In the genomic region with DNA sequence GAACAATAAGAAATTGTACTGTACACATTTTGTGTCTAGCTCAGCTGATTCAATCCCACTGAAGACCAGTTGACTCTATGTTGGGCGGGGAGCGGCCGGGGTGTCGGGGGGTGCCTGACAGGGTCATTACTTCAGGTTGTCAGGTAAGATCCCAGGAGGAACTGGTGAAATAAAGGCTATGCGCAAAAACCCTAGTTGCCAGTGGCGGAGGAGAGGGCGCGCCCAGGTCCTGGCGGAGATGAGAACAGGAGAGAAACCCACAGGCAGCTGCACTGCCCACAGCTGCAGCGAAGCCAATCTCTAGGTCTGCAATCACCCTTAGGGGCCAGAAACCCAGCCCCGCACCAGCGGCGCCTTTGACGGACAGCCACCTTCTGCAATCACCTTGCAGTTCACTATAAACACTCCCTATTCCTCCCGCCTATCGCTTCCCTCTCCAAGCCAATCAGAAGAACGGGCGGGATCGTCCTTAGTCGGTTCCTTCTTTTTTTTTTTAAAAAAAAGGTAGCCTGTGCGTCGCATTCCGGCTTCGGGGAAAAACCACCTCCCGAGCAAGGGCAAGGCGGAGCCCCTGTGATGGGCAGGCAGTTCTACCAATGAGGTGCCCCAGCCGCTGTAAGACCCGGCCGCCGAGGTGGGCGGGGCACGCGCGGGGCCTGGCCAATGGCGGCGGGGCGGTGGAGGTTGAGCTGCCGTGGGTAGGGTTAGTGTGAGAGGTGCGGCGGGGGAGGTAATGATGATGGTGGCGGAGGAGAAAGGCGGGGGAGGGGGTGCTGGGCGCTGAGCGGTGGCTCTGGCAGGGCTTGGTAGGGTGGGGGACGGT, we compare ENCODE assay signal across 1 cellular context.
TF ChIP-seq lines count a peak whose summit lies in the region.

A gene (plus strand): TSS at position 707 of the 823 bp plus-strand sequence. CDS start 1,479 bp downstream, outside the sequence.

TF ChIP-seq in HepG2, 621 proteins besides CTCF, POLR2A, EP300 and RAD21 (continued from another document and continues in another):
- no peak for TF ChIP-seq KDM4B (CRISPR knock-in tag; IDR thresholded peaks at IDR 0.05)
- TF ChIP-seq ESRRA (CRISPR knock-in tag; IDR thresholded peaks at IDR 0.05; ENCODE audit: low read depth), result no peak
- no peak for TF ChIP-seq ZNF296 (CRISPR knock-in tag; conservative IDR thresholded peaks at IDR 0.05)
- TF ChIP-seq, protein P1, sequence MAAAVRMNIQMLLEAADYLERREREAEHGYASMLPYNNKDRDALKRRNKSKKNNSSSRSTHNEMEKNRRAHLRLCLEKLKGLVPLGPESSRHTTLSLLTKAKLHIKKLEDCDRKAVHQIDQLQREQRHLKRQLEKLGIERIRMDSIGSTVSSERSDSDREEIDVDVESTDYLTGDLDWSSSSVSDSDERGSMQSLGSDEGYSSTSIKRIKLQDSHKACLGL (CRISPR knock-in tag; IDR thresholded peaks at IDR 0.05), result peak; percentile 44; the same call in 1 of the 2 replicates
- TF ChIP-seq WIZ (CRISPR knock-in tag; IDR thresholded peaks at IDR 0.05), result no peak
- TF ChIP-seq, protein P2, sequence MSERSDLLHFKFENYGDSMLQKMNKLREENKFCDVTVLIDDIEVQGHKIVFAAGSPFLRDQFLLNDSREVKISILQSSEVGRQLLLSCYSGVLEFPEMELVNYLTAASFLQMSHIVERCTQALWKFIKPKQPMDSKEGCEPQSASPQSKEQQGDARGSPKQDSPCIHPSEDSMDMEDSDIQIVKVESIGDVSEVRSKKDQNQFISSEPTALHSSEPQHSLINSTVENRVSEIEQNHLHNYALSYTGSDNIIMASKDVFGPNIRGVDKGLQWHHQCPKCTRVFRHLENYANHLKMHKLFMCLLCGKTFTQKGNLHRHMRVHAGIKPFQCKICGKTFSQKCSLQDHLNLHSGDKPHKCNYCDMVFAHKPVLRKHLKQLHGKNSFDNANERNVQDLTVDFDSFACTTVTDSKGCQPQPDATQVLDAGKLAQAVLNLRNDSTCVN (CRISPR knock-in tag; IDR thresholded peaks at IDR 0.05; ENCODE audit: borderline replicate concordance), result 0 out of 2 replicates have a peak, but pooled peaks have one; percentile 31
- TF ChIP-seq NFKBIZ (CRISPR knock-in tag; IDR thresholded peaks at IDR 0.05), result peak; percentile 18; the same call in 1 of the 2 replicates
- no peak for TF ChIP-seq ZNF101 (CRISPR knock-in tag; IDR thresholded peaks at IDR 0.05; ENCODE audit: borderline replicate concordance, low read depth)
- TF ChIP-seq, protein P3, sequence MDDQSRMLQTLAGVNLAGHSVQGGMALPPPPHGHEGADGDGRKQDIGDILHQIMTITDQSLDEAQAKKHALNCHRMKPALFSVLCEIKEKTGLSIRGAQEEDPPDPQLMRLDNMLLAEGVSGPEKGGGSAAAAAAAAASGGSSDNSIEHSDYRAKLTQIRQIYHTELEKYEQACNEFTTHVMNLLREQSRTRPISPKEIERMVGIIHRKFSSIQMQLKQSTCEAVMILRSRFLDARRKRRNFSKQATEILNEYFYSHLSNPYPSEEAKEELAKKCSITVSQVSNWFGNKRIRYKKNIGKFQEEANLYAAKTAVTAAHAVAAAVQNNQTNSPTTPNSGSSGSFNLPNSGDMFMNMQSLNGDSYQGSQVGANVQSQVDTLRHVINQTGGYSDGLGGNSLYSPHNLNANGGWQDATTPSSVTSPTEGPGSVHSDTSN (CRISPR knock-in tag; IDR thresholded peaks at IDR 0.05; ENCODE audit: borderline replicate concordance), result peak; percentile 91; the same call in 1 of the 2 replicates
- TF ChIP-seq, protein P4, sequence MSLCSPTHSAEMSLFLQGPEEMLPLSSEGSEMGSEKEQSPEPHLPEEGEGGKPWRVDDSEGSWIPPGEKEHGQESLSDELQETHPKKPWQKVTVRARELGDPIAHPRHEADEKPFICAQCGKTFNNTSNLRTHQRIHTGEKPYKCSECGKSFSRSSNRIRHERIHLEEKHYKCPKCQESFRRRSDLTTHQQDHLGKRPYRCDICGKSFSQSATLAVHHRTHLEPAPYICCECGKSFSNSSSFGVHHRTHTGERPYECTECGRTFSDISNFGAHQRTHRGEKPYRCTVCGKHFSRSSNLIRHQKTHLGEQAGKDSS (CRISPR knock-in tag; IDR thresholded peaks at IDR 0.05; ENCODE audit: borderline replicate concordance, low read depth), result no peak
- TF ChIP-seq, protein P5, sequence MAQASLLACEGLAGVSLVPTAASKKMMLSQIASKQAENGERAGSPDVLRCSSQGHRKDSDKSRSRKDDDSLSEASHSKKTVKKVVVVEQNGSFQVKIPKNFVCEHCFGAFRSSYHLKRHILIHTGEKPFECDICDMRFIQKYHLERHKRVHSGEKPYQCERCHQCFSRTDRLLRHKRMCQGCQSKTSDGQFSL (CRISPR knock-in tag; IDR thresholded peaks at IDR 0.05), result no peak
- TF ChIP-seq AHR (CRISPR knock-in tag; IDR thresholded peaks at IDR 0.05), result no peak
- no peak for TF ChIP-seq JARID2 (CRISPR knock-in tag; IDR thresholded peaks at IDR 0.05; ENCODE audit: insufficient replicate concordance)
- TF ChIP-seq, protein P6, sequence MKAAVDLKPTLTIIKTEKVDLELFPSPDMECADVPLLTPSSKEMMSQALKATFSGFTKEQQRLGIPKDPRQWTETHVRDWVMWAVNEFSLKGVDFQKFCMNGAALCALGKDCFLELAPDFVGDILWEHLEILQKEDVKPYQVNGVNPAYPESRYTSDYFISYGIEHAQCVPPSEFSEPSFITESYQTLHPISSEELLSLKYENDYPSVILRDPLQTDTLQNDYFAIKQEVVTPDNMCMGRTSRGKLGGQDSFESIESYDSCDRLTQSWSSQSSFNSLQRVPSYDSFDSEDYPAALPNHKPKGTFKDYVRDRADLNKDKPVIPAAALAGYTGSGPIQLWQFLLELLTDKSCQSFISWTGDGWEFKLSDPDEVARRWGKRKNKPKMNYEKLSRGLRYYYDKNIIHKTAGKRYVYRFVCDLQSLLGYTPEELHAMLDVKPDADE (CRISPR knock-in tag; IDR thresholded peaks at IDR 0.05), result no peak
- no peak for TF ChIP-seq HMGA1 (CRISPR knock-in tag; conservative IDR thresholded peaks at IDR 0.05)
- TF ChIP-seq, protein P7, sequence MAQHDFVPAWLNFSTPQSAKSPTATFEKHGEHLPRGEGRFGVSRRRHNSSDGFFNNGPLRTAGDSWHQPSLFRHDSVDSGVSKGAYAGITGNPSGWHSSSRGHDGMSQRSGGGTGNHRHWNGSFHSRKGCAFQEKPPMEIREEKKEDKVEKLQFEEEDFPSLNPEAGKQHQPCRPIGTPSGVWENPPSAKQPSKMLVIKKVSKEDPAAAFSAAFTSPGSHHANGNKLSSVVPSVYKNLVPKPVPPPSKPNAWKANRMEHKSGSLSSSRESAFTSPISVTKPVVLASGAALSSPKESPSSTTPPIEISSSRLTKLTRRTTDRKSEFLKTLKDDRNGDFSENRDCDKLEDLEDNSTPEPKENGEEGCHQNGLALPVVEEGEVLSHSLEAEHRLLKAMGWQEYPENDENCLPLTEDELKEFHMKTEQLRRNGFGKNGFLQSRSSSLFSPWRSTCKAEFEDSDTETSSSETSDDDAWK (CRISPR knock-in tag; IDR thresholded peaks at IDR 0.05), result no peak
- no peak for TF ChIP-seq ZNF549 (CRISPR knock-in tag; IDR thresholded peaks at IDR 0.05)
- peak; percentile 63 for TF ChIP-seq SPEN (CRISPR knock-in tag; IDR thresholded peaks at IDR 0.05; ENCODE audit: low read depth)
- TF ChIP-seq, protein P8, sequence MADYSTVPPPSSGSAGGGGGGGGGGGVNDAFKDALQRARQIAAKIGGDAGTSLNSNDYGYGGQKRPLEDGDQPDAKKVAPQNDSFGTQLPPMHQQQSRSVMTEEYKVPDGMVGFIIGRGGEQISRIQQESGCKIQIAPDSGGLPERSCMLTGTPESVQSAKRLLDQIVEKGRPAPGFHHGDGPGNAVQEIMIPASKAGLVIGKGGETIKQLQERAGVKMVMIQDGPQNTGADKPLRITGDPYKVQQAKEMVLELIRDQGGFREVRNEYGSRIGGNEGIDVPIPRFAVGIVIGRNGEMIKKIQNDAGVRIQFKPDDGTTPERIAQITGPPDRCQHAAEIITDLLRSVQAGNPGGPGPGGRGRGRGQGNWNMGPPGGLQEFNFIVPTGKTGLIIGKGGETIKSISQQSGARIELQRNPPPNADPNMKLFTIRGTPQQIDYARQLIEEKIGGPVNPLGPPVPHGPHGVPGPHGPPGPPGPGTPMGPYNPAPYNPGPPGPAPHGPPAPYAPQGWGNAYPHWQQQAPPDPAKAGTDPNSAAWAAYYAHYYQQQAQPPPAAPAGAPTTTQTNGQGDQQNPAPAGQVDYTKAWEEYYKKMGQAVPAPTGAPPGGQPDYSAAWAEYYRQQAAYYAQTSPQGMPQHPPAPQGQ (CRISPR knock-in tag; IDR thresholded peaks at IDR 0.05; ENCODE audit: borderline replicate concordance), result no peak
- 0 out of 2 replicates have a peak, but pooled peaks have one; percentile 9 for TF ChIP-seq PCBP1 (IDR thresholded peaks at IDR 0.05; ENCODE audit: borderline replicate concordance, low read depth, low read length)
- TF ChIP-seq SALL2 (CRISPR knock-in tag; IDR thresholded peaks at IDR 0.05), result no peak; the same call in none of the 2 replicates
- no peak for TF ChIP-seq TEAD2 (CRISPR knock-in tag; IDR thresholded peaks at IDR 0.05)
- no peak; the same call in 1 of the 2 replicates for TF ChIP-seq ZNF747 (CRISPR knock-in tag; IDR thresholded peaks at IDR 0.05; ENCODE audit: borderline replicate concordance)
- TF ChIP-seq ZNF530 (CRISPR knock-in tag; IDR thresholded peaks at IDR 0.05; ENCODE audit: low read depth), result no peak
- TF ChIP-seq SMAD9 (CRISPR knock-in tag; IDR thresholded peaks at IDR 0.05), result no peak
- TF ChIP-seq ZFY (CRISPR knock-in tag; IDR thresholded peaks at IDR 0.05), result 0 out of 2 replicates have a peak, but pooled peaks have one; percentile 61
- TF ChIP-seq SNAI1 (CRISPR knock-in tag; IDR thresholded peaks at IDR 0.05; ENCODE audit: borderline replicate concordance), result no peak
- TF ChIP-seq IKZF4 (CRISPR knock-in tag; IDR thresholded peaks at IDR 0.05; ENCODE audit: borderline replicate concordance, low read depth, not compliant biosample characterization), result peak; percentile 86
- TF ChIP-seq STAG1 (CRISPR knock-in tag; IDR thresholded peaks at IDR 0.05), result no peak
- 0 out of 2 replicates have a peak, but pooled peaks have one; percentile 83 for TF ChIP-seq ZNF44 (CRISPR knock-in tag; IDR thresholded peaks at IDR 0.05)
- TF ChIP-seq XRCC5 (optimal IDR thresholded peaks at IDR 0.05; ENCODE audit: low read length), result peak; percentile 83
- TF ChIP-seq, protein P9, sequence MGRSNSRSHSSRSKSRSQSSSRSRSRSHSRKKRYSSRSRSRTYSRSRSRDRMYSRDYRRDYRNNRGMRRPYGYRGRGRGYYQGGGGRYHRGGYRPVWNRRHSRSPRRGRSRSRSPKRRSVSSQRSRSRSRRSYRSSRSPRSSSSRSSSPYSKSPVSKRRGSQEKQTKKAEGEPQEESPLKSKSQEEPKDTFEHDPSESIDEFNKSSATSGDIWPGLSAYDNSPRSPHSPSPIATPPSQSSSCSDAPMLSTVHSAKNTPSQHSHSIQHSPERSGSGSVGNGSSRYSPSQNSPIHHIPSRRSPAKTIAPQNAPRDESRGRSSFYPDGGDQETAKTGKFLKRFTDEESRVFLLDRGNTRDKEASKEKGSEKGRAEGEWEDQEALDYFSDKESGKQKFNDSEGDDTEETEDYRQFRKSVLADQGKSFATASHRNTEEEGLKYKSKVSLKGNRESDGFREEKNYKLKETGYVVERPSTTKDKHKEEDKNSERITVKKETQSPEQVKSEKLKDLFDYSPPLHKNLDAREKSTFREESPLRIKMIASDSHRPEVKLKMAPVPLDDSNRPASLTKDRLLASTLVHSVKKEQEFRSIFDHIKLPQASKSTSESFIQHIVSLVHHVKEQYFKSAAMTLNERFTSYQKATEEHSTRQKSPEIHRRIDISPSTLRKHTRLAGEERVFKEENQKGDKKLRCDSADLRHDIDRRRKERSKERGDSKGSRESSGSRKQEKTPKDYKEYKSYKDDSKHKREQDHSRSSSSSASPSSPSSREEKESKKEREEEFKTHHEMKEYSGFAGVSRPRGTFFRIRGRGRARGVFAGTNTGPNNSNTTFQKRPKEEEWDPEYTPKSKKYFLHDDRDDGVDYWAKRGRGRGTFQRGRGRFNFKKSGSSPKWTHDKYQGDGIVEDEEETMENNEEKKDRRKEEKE (IDR thresholded peaks at IDR 0.05), result no peak
- 0 out of 2 replicates have a peak, but pooled peaks have one; percentile 22 for TF ChIP-seq KLF9 (CRISPR knock-in tag; IDR thresholded peaks at IDR 0.05; ENCODE audit: low read depth)
- no peak for TF ChIP-seq TGIF2 (CRISPR knock-in tag; IDR thresholded peaks at IDR 0.05)
- TF ChIP-seq DMAP1 (CRISPR knock-in tag; IDR thresholded peaks at IDR 0.05), result no peak
- TF ChIP-seq YEATS2 (CRISPR knock-in tag; IDR thresholded peaks at IDR 0.05; ENCODE audit: borderline replicate concordance), result no peak; the same call in 1 of the 2 replicates
- TF ChIP-seq ZNF766 (CRISPR knock-in tag; IDR thresholded peaks at IDR 0.05; ENCODE audit: borderline replicate concordance), result peak; percentile 34; the same call in 1 of the 2 replicates
- TF ChIP-seq, protein P10, sequence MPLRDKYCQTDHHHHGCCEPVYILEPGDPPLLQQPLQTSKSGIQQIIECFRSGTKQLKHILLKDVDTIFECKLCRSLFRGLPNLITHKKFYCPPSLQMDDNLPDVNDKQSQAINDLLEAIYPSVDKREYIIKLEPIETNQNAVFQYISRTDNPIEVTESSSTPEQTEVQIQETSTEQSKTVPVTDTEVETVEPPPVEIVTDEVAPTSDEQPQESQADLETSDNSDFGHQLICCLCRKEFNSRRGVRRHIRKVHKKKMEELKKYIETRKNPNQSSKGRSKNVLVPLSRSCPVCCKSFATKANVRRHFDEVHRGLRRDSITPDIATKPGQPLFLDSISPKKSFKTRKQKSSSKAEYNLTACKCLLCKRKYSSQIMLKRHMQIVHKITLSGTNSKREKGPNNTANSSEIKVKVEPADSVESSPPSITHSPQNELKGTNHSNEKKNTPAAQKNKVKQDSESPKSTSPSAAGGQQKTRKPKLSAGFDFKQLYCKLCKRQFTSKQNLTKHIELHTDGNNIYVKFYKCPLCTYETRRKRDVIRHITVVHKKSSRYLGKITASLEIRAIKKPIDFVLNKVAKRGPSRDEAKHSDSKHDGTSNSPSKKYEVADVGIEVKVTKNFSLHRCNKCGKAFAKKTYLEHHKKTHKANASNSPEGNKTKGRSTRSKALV (CRISPR knock-in tag; IDR thresholded peaks at IDR 0.05), result 0 out of 2 replicates have a peak, but pooled peaks have one; percentile 53
- peak; percentile 59 for TF ChIP-seq KAT8 (CRISPR knock-in tag; IDR thresholded peaks at IDR 0.05)
- TF ChIP-seq RELA (CRISPR knock-in tag; IDR thresholded peaks at IDR 0.05), result no peak; the same call in 1 of the 2 replicates
- TF ChIP-seq ZNF138 (CRISPR knock-in tag; IDR thresholded peaks at IDR 0.05; ENCODE audit: low read depth), result 0 out of 2 replicates have a peak, but pooled peaks have one; percentile 3
- 0 out of 2 replicates have a peak, but pooled peaks have one; percentile 58 for TF ChIP-seq ZNF20 (CRISPR knock-in tag; IDR thresholded peaks at IDR 0.05)
- TF ChIP-seq ZNF124 (CRISPR knock-in tag; IDR thresholded peaks at IDR 0.05), result peak; percentile 74; the same call in 1 of the 2 replicates
- no peak for TF ChIP-seq AGO2 (optimal IDR thresholded peaks at IDR 0.05; ENCODE audit: low read depth, low read length)
